24 cellular contexts compared by ENCODE assay signal in genomic region chr12:30329281-30329680, GRCh38.
DNase-seq lines count a peak whose midpoint lies in the region; ATAC-seq and TF ChIP-seq lines count a peak whose summit lies in the region.
"Had no signal": no experiment of that assay in that cellular context is flagged by ENCODE, and none has a peak within 500 bp of the region (broad histone marks: within the 10 kb centered on the region; RNA-seq: fewer than 3 reads in every experiment).

No MANE protein-coding gene starts in this region.

- POLR2A ChIA-PET in OCI-LY7 (lab: Charles Lee): interaction anchor here (1.2 kb wide), 1 partner anchor 11 kb away, joined by 5 read pairs; no protein-coding TSS in a partner anchor

- intact Hi-C loops in OCI-LY7 (cut with micrococcal nuclease; ENCODE audit: unreplicated experiment): no loop called here

- TF ChIP-seq CTCF in RWPE2 (IDR thresholded peaks at IDR 0.05; ENCODE audit: poor library complexity, severe bottlenecking): no peak
- TF ChIP-seq CTCF in choroid plexus epithelial cell (conservative IDR thresholded peaks at IDR 0.05; ENCODE audit: low read depth, low read length): no peak
- no peak for TF ChIP-seq CTCF in OCI-LY7 (conservative IDR thresholded peaks at IDR 0.05; ENCODE audit: low read length)

- DNase-seq in ELR (ENCODE audit: low read depth) (peak; percentile 6), RWPE2 (ENCODE audit: low spot score) (no peak), choroid plexus epithelial cell (ENCODE audit: low read depth) (peak; percentile 40), iris pigment epithelial cell (ENCODE audit: low read depth) (peak; percentile 56), OCI-LY7 (ENCODE audit: low spot score) (no peak), NCI-H1694 treated with DMSO at 0.1 percent for 48 hours (lab: John Stamatoyannopoulos, UW) (no peak), NCI-H2029 (lab: John Stamatoyannopoulos, UW) (no peak), NCI-H524 treated with DMSO at 0.1 percent for 48 hours (lab: John Stamatoyannopoulos, UW) (no peak)
- DNase-seq: ACHN; activated CD4-positive, alpha-beta T cell treated with anti-CD3 and anti-CD28 coated beads, Interleukin-2, amount 50 U/mL, for 4 hours; activated CD8-positive, alpha-beta memory T cell treated with anti-CD3 and anti-CD28 coated beads, Interleukin-2, amount 10 ng/mL, durations not matched to agents 7 days and 5 days; activated gamma-delta T cell; activated T-cell treated with anti-CD3 and anti-CD28 coated beads, Interleukin-2, amount 50 U/mL, for 4 hours; CD8-positive, alpha-beta T cell; NCI-H1092; NCI-H1694; NCI-H2171; SK-N-SH; transverse colon had no signal

- no peaks in the 10 kb centered on the region for H3K9me2 ChIP-seq in OCI-LY7 (ENCODE audit: insufficient read depth, low read length)
- H3K9me2 ChIP-seq: SK-N-SH had no signal

- H3K4me3 ChIP-seq in RWPE2 (ENCODE audit: severe bottlenecking) (no peak overlapping the region), choroid plexus epithelial cell (ENCODE audit: low read depth, low read length) (no peak overlapping the region), OCI-LY7 (ENCODE audit: low read depth, low read length, poor library complexity, severe bottlenecking) (no peak overlapping the region)
- H3K4me3 ChIP-seq: transverse colon had no signal

- H3K4me1 ChIP-seq in RWPE2 (ENCODE audit: insufficient read depth, poor library complexity, severe bottlenecking) (no peaks in the 10 kb centered on the region), OCI-LY7 (ENCODE audit: insufficient read depth, low read length, poor library complexity, severe bottlenecking) (no peaks in the 10 kb centered on the region)
- H3K4me1 ChIP-seq: foreskin keratinocyte, transverse colon had no signal

- no peak overlapping the region for H3K27ac ChIP-seq in RWPE2 (ENCODE audit: poor library complexity, severe bottlenecking)
- H3K27ac ChIP-seq in OCI-LY7 (ENCODE audit: low read depth, low read length, poor library complexity, severe bottlenecking): no peak overlapping the region
- H3K27ac ChIP-seq: foreskin keratinocyte, RWPE1, transverse colon had no signal

- H3K79me2 ChIP-seq in OCI-LY7 (ENCODE audit: insufficient read depth, low read depth, low read length): no peaks in the 10 kb centered on the region

- CTCF ChIA-PET in OCI-LY7 (lab: Charles Lee; ENCODE audit: unreplicated experiment): no interaction called here

- H3K36me3 ChIP-seq in RWPE2 (ENCODE audit: low read depth) (no peaks in the 10 kb centered on the region), OCI-LY7 (ENCODE audit: insufficient read depth, low read length) (no peaks in the 10 kb centered on the region)
- H3K36me3 ChIP-seq: transverse colon had no signal

- ATAC-seq in RWPE2 (ENCODE audit: low read depth): peak; percentile 12; the same call in 1 of the 3 replicates
- ATAC-seq: activated CD4-positive, CD25-positive, alpha-beta regulatory T cell treated with anti-CD3 and anti-CD28 coated beads, Interleukin-2, amount 50 U/mL, for 24 hours; activated CD8-positive, alpha-beta memory T cell treated with anti-CD3 and anti-CD28 coated beads, Interleukin-2, amount 10 ng/mL, durations not matched to agents 7 days and 5 days; activated T-cell treated with anti-CD3 and anti-CD28 coated beads, Interleukin-2, amount 50 U/mL, for 4 hours; CD8-positive, alpha-beta T cell; foreskin keratinocyte; HCT116; stimulated activated effector memory CD8-positive, alpha-beta T cell treated with anti-CD3 and anti-CD28 coated beads, Interleukin-12 subunit alpha, Interleukin-12 subunit beta, amount 100 ng/mL, for 72 hours had no signal

- no peaks in the 10 kb centered on the region for H3K27me3 ChIP-seq in RWPE2 (ENCODE audit: insufficient read depth, poor library complexity, severe bottlenecking)
- H3K27me3 ChIP-seq: foreskin keratinocyte, transverse colon had no signal

- BruUV-seq in OCI-LY7 (replicated peaks; lab: Mats Ljungman, UMichigan): no TSS peak

- H2AFZ ChIP-seq in OCI-LY7 (ENCODE audit: low read length): no peak overlapping the region

- H4K20me1 ChIP-seq in OCI-LY7 (ENCODE audit: insufficient read depth, low read length): no peaks in the 10 kb centered on the region

- H3K4me2 ChIP-seq in OCI-LY7 (ENCODE audit: low read length): no peak overlapping the region
- H3K4me2 ChIP-seq: SK-N-SH had no signal

- H3K9me3 ChIP-seq in RWPE2 (ENCODE audit: severe bottlenecking): no peaks in the 10 kb centered on the region
- no peaks in the 10 kb centered on the region for H3K9me3 ChIP-seq in OCI-LY7 (ENCODE audit: low read length)
- H3K9me3 ChIP-seq: SK-N-SH, transverse colon had no signal

Comparison
In these comparisons a context has a peak if more than half of its experiments do, and no peak if none do; other contexts are left out.
1. DNase-seq: peak in ELR (single experiment), choroid plexus epithelial cell (single experiment) and iris pigment epithelial cell (single experiment); none in RWPE2 (single experiment), OCI-LY7 (single experiment), NCI-H1694 treated with DMSO at 0.1 percent for 48 hours (single experiment), NCI-H2029 (single experiment) and NCI-H524 treated with DMSO at 0.1 percent for 48 hours (single experiment).